In the genomic region with DNA sequence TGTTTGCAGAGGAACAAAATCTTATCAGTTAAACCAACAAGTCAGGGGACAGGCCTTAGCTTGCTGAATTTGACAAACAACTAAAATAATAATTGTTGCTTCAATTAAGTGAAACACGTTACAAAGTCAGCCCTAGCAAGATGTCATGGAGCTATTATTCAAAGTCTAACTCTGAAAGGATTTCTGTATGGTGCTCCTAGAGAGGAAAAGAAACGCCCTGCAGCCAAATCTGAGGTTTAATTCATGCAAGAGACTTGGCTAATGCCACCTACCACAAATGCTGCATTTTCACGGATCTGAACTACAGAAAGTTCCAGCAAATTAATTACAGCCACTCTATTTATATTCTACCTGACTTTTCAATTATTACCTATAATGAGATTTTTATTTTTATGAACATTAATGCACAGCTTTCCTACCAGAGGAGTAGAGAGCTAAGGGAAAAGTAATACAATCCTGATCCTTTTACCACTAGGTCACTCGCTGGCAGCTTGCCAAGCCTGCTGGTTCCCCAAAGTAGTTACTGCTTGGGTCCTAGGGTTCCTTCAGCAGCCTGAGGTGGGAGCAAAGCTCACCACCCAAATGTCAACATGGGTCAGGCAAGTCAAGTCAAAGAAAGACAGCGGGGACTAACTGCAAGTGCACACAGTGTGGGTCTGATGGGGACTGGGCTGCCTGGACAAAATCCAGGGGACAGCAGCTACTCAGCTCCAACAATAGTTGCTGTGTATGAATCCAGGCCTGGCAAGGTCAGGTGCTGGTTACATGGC, we compare ENCODE assay signal across 13 cellular contexts. TPM values are rescaled to one million over a fixed set of nuclear protein-coding genes. Genes with fewer than 3 reads are reported as not detected.
DNase-seq lines count a peak whose midpoint lies in the region; ATAC-seq and TF ChIP-seq lines count a peak whose summit lies in the region.
"Had no signal": no experiment of that assay in that cellular context is flagged by ENCODE, and none has a peak within 500 bp of the region (broad histone marks: within the 10 kb centered on the region; RNA-seq: fewer than 3 reads in every experiment).

No MANE protein-coding gene starts in this region.

- H3K36me3 Mint-ChIP-seq in Calu3 (ENCODE audit: insufficient read depth, unreplicated experiment): no peaks in the 10 kb centered on the region
- no peaks in the 10 kb centered on the region for H3K36me3 Mint-ChIP-seq in activated CD4-positive, alpha-beta T cell treated with anti-CD3 and anti-CD28 coated beads, Interleukin-2, amount 10 ng/mL, durations not matched to agents 24 days and 14 days (ENCODE audit: low read depth)
- H3K36me3 Mint-ChIP-seq: stimulated activated naive B cell treated with anti-CD40 and anti-IgM and Interleukin-4, amounts not matched to agents 10 μg/mL and 1 μg/mL and 100 μg/mL, for 72 hours had no signal

- peaks cover 11% of the 10 kb centered on the region for H3K27me3 Mint-ChIP-seq in Calu3 (ENCODE audit: unreplicated experiment)
- H3K27me3 Mint-ChIP-seq in activated CD4-positive, alpha-beta T cell treated with anti-CD3 and anti-CD28 coated beads, Interleukin-2, amount 10 ng/mL, durations not matched to agents 24 days and 14 days: peaks cover 64% of the 10 kb centered on the region

- H3K9me3 Mint-ChIP-seq in Calu3 (ENCODE audit: low read depth, unreplicated experiment): no peaks in the 10 kb centered on the region
- peaks cover 4% of the 10 kb centered on the region for H3K9me3 Mint-ChIP-seq in activated CD4-positive, alpha-beta T cell treated with anti-CD3 and anti-CD28 coated beads, Interleukin-2, amount 10 ng/mL, durations not matched to agents 24 days and 14 days
- H3K9me3 Mint-ChIP-seq: stimulated activated naive B cell treated with anti-CD40 and anti-IgM and Interleukin-4, amounts not matched to agents 10 μg/mL and 1 μg/mL and 100 μg/mL, for 72 hours had no signal

- CTCF ChIA-PET in Calu3 (lab: Charles Lee): no interaction called here

- H3K4me1 Mint-ChIP-seq in Calu3 (ENCODE audit: low read depth, unreplicated experiment): peaks cover 34% of the 10 kb centered on the region
- H3K4me1 Mint-ChIP-seq in activated CD4-positive, alpha-beta T cell treated with anti-CD3 and anti-CD28 coated beads, Interleukin-2, amount 10 ng/mL, durations not matched to agents 24 days and 14 days: peaks cover 2% of the 10 kb centered on the region
- H3K4me1 Mint-ChIP-seq: stimulated activated naive B cell treated with anti-CD40 and anti-IgM and Interleukin-4, amounts not matched to agents 10 μg/mL and 1 μg/mL and 100 μg/mL, for 72 hours had no signal

- no TSS peak for BruUV-seq in Calu3 (replicated peaks; lab: Mats Ljungman, UMichigan)

- ATAC-seq in GM21515 (IDR thresholded peaks at IDR 0.05; ENCODE audit: unreplicated experiment): no peak
- ATAC-seq: stimulated activated naive B cell treated with anti-CD40 and anti-IgM and Interleukin-4, amounts not matched to agents 10 μg/mL and 1 μg/mL and 100 μg/mL, for 72 hours had no signal

- no peak overlapping the region for H3K4me3 Mint-ChIP-seq in Calu3 (ENCODE audit: low read depth, unreplicated experiment)
- no peak overlapping the region for H3K4me3 Mint-ChIP-seq in activated CD4-positive, alpha-beta T cell treated with anti-CD3 and anti-CD28 coated beads, Interleukin-2, amount 10 ng/mL, durations not matched to agents 24 days and 14 days
- H3K4me3 Mint-ChIP-seq: stimulated activated naive B cell treated with anti-CD40 and anti-IgM and Interleukin-4, amounts not matched to agents 10 μg/mL and 1 μg/mL and 100 μg/mL, for 72 hours had no signal

- TF ChIP-seq CTCF in Calu3 (IDR thresholded peaks at IDR 0.05; ENCODE audit: unreplicated experiment): no peak

- H3K27ac Mint-ChIP-seq in Calu3 (ENCODE audit: unreplicated experiment): no peak overlapping the region
- H3K27ac Mint-ChIP-seq in activated CD4-positive, alpha-beta T cell treated with anti-CD3 and anti-CD28 coated beads, Interleukin-2, amount 10 ng/mL, durations not matched to agents 24 days and 14 days: no peak overlapping the region
- H3K27ac Mint-ChIP-seq: stimulated activated naive B cell treated with anti-CD40 and anti-IgM and Interleukin-4, amounts not matched to agents 10 μg/mL and 1 μg/mL and 100 μg/mL, for 72 hours had no signal

- intact Hi-C loops in Calu3 (cut with micrococcal nuclease; ENCODE audit: unreplicated experiment): no loop called here
- intact Hi-C loops in activated CD4-positive, alpha-beta T cell treated with anti-CD3 and anti-CD28 coated beads, Interleukin-2, amount 10 ng/mL, durations not matched to agents 24 days and 14 days (cut with micrococcal nuclease): no loop called here

- DNase-seq in Calu3: peak; percentile 49
- DNase-seq in NCI-H82 (lab: John Stamatoyannopoulos, UW): peak; percentile 81
- DNase-seq in globus pallidus (ENCODE audit: low spot score): peak; percentile 83
- DNase-seq in pons (ENCODE audit: low spot score): peak; percentile 84
- DNase-seq in activated CD4-positive, alpha-beta T cell treated with anti-CD3 and anti-CD28 coated beads, Interleukin-2, amount 10 ng/mL, durations not matched to agents 24 days and 14 days: no peak
- no peak for DNase-seq in ecto neural progenitor cell (ENCODE audit: low spot score)
- DNase-seq: activated CD4-positive, alpha-beta T cell treated with anti-CD3 and anti-CD28 coated beads for 4 hours; effector CD8-positive, alpha-beta T cell; Karpas-422; NCI-H2081 treated with DMSO at 0.1 percent for 48 hours; sigmoid colon; stimulated activated naive B cell treated with anti-CD40 and anti-IgM and Interleukin-4, amounts not matched to agents 10 μg/mL and 1 μg/mL and 100 μg/mL, for 72 hours had no signal

RNA-seq across cellular contexts. Expression of gene COLGALT2, which starts 8.5 kb away (rescaled TPM):
- total RNA-seq in Calu3 (2022): 5.9 and 6.4 TPM in 2 replicates
- 1.3 and 1.7 TPM in 2 replicates for total RNA-seq in activated CD4-positive, alpha-beta T cell treated with anti-CD3 and anti-CD28 coated beads, Interleukin-2, amount 10 ng/mL, durations not matched to agents 24 days and 14 days

RNA-seq across cellular contexts. Expression of gene TSEN15, which starts 22.5 kb away (rescaled TPM):
- total RNA-seq in Calu3 (2022): 51.7 and 62.6 TPM in 2 replicates
- 44.9 and 48.3 TPM in 2 replicates for total RNA-seq in activated CD4-positive, alpha-beta T cell treated with anti-CD3 and anti-CD28 coated beads, Interleukin-2, amount 10 ng/mL, durations not matched to agents 24 days and 14 days

Comparison
In these comparisons a context has a peak if more than half of its experiments do, and no peak if none do; other contexts are left out.
1. DNase-seq: peak in Calu3 (single experiment), NCI-H82 (single experiment), globus pallidus (single experiment) and pons (single experiment); none in activated CD4-positive, alpha-beta T cell treated with anti-CD3 and anti-CD28 coated beads, Interleukin-2, amount 10 ng/mL, durations not matched to agents 24 days and 14 days (single experiment) and ecto neural progenitor cell (single experiment).